In the genomic region with DNA sequence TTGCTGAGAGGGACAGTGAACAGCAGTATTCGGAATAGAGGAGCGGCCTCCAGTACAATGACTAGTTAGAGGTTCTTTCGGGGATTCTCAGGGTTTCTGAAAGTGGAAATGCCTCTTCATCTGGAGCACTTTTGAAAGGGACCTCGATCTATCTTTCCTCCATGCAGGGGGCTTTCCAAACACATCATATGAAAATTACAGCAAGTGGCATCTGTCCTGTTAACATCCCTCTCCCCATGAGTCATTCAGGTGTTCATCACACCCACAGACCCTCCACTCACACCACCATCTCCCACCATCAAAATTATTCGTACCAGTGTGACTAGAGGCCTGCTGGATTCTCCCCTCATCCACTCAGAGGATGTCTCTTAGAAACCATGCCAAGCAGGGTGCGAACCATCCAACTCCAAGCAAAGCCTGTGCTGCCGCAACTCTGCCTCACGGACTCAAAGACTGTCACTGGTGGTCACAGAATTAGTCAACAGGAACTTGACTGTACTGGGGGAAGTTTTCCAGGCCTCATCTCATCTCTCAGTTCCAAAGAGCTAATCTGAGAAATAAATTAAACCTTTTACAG, we compare ENCODE assay signal across 10 cellular contexts.
DNase-seq lines count a peak whose midpoint lies in the region; ATAC-seq and TF ChIP-seq lines count a peak whose summit lies in the region.
"Had no signal": no experiment of that assay in that cellular context is flagged by ENCODE, and none has a peak within 500 bp of the region (broad histone marks: within the 10 kb centered on the region; RNA-seq: fewer than 3 reads in every experiment).

No MANE protein-coding gene starts in this region.

- H3K27ac Mint-ChIP-seq in activated naive CD4-positive, alpha-beta T cell treated with anti-CD3 and anti-CD28 coated beads, Interleukin-2, amount 50 U/mL, for 72 hours: peak overlapping the region; percentile 74 to 95

- H3K9me3 Mint-ChIP-seq in activated naive CD4-positive, alpha-beta T cell treated with anti-CD3 and anti-CD28 coated beads, Interleukin-2, amount 50 U/mL, for 72 hours: peaks cover 0 to 5% of the 10 kb centered on the region in 2 donors

- CTCF ChIA-PET in GM10248 (lab: Yijun Ruan, JAX): interaction anchor here (1.2 to 4.1 kb wide), 2 partner anchors 9 to 10 kb away, joined by 5 to 22 read pairs; no protein-coding TSS in a partner anchor

- no peak for TF ChIP-seq CTCF in GM10248 (IDR thresholded peaks at IDR 0.05; ENCODE audit: control extremely low read depth, extremely low read depth, low read depth, missing control alignments)
- no peak for TF ChIP-seq CTCF in foreskin fibroblast (IDR thresholded peaks at IDR 0.05; ENCODE audit: low read depth, low read length)

- POLR2A ChIA-PET in GM10248 (lab: Yijun Ruan, JAX): interaction anchor here (0.5 kb wide), 1 partner anchor 177 kb away, joined by 4 read pairs; no protein-coding TSS in a partner anchor

- peaks cover 0 to 5% of the 10 kb centered on the region in 2 donors for H3K36me3 Mint-ChIP-seq in activated naive CD4-positive, alpha-beta T cell treated with anti-CD3 and anti-CD28 coated beads, Interleukin-2, amount 50 U/mL, for 72 hours

- H3K4me3 ChIP-seq in foreskin fibroblast (ENCODE audit: low read depth in 1 of 2, low read length in 2 of 2): no peak overlapping the region
- H3K4me3 ChIP-seq: BLaER1 treated with 17β-estradiol and CSF1 and Interleukin-3, amounts not matched to agents 10 nM and 100 nM had no signal

- DNase-seq in GM10248 (ENCODE audit: extremely low spot score) (peak; percentile 60), NCI-H2029 treated with DMSO at 0.1 percent for 48 hours (lab: John Stamatoyannopoulos, UW) (no peak), HT-29 (ENCODE audit: low spot score) (no peak), foreskin fibroblast (no peak), NCI-H69 (lab: John Stamatoyannopoulos, UW) (no peak)
- peak; percentile 62 to 90 for DNase-seq in activated naive CD4-positive, alpha-beta T cell treated with anti-CD3 and anti-CD28 coated beads, Interleukin-2, amount 50 U/mL, for 72 hours (ENCODE audit: low spot score in 2 of 2)
- DNase-seq: brain microvascular endothelial cell had no signal

- ATAC-seq in GM21367 (IDR thresholded peaks at IDR 0.05; ENCODE audit: unreplicated experiment) (peak; percentile 88), HG03457 (IDR thresholded peaks at IDR 0.05; ENCODE audit: unreplicated experiment) (peak; percentile 82)
- ATAC-seq in activated naive CD4-positive, alpha-beta T cell treated with anti-CD3 and anti-CD28 coated beads, Interleukin-2, amount 50 U/mL, for 72 hours: peak; percentile 95 to 97

Comparison
In these comparisons a context has a peak if more than half of its experiments do, and no peak if none do; other contexts are left out.
1. DNase-seq: peak in GM10248 (single experiment) and activated naive CD4-positive, alpha-beta T cell treated with anti-CD3 and anti-CD28 coated beads, Interleukin-2, amount 50 U/mL, for 72 hours (2 of 2); none in NCI-H2029 treated with DMSO at 0.1 percent for 48 hours (single experiment), HT-29 (single experiment), foreskin fibroblast (0 of 2) and NCI-H69 (single experiment).
2. Peak in every context shown above with its lines, with median percentiles within 50 percentile points of each other: ATAC-seq.